In genomic region chr14:67928375-67928774, GRCh38 we compare ENCODE assay signal across 20 cellular contexts.
"Had no signal": no experiment of that assay in that cellular context is flagged by ENCODE, and none has a peak within 500 bp of the region (broad histone marks: within the 10 kb centered on the region; RNA-seq: fewer than 3 reads in every experiment).

No MANE protein-coding gene starts in this region.

- DNase-seq: effector memory CD8-positive, alpha-beta T cell; foreskin keratinocyte; head of caudate nucleus; immature natural killer cell; left ventricle myocardium inferior; lower lobe of right lung; natural killer cell; posterior cingulate gyrus; spleen; stimulated activated CD4-positive, alpha-beta T cell treated with anti-CD3 and anti-CD28 coated beads, Interleukin-15, amount 100 ng/mL, for 24 hours; stimulated activated CD4-positive, alpha-beta T cell treated with anti-CD3 and anti-CD28 coated beads, Interleukin-1b, Interleukin-23, amount 100 ng/mL, for 48 hours; stimulated activated CD4-positive, alpha-beta T cell treated with anti-CD3 and anti-CD28 coated beads, Interleukin-4, amount 100 ng/mL, for 4 hours; stimulated activated naive B cell treated with anti-CD40 and anti-IgM and Interleukin-4, amounts not matched to agents 10 μg/mL and 1 μg/mL and 100 μg/mL, for 72 hours; stomach; substantia nigra; uterus had no signal

- H2AFZ ChIP-seq: hepatocyte had no signal

- ATAC-seq: effector memory CD8-positive, alpha-beta T cell; foreskin keratinocyte; lower lobe of right lung; natural killer cell; sciatic nerve; stimulated activated naive B cell treated with anti-CD40 and anti-IgM and Interleukin-4, amounts not matched to agents 10 μg/mL and 1 μg/mL and 100 μg/mL, for 72 hours had no signal

- H3K27me3 ChIP-seq: foreskin keratinocyte, hepatocyte, spleen, stomach, uterus had no signal

- H3K27ac ChIP-seq: foreskin keratinocyte, hepatocyte, left ventricle myocardium inferior, lower lobe of right lung, spleen, stomach, uterus had no signal

- H3K4me2 ChIP-seq: hepatocyte had no signal

- H3K4me1 ChIP-seq: foreskin keratinocyte, lower lobe of right lung, spleen, stomach, uterus had no signal

- H3K4me3 ChIP-seq: hepatocyte, left ventricle myocardium inferior, lower lobe of right lung, spleen, stomach, uterus had no signal

- H3K36me3 ChIP-seq: lower lobe of right lung, stomach, uterus had no signal

- H3K79me2 ChIP-seq: hepatocyte had no signal

- FAIRE-seq: colon, keratinocyte had no signal
